Comparison of ENCODE assay signal across 11 cellular contexts in genomic region chr11:67665537-67666302, GRCh38. TPM values are rescaled to one million over a fixed set of nuclear protein-coding genes. Genes with fewer than 3 reads are reported as not detected.
DNase-seq lines count a peak whose midpoint lies in the region; ATAC-seq and TF ChIP-seq lines count a peak whose summit lies in the region.
"Had no signal": no experiment of that assay in that cellular context is flagged by ENCODE, and none has a peak within 500 bp of the region (broad histone marks: within the 10 kb centered on the region; RNA-seq: fewer than 3 reads in every experiment).

No MANE protein-coding gene starts in this region.

- no peak overlapping the region for H3K27ac ChIP-seq in foreskin keratinocyte

- DNase-seq in GM10248 (ENCODE audit: extremely low spot score) (peak; percentile 41), M059J (ENCODE audit: low read depth) (peak; percentile 40), foreskin keratinocyte (no peak), retinal pigment epithelial cell (ENCODE audit: low read depth) (no peak), DMS79 (lab: John Stamatoyannopoulos, UW) (no peak)
- DNase-seq in effector CD8-positive, alpha-beta T cell (lab: John Stamatoyannopoulos, UW), result no peak
- DNase-seq: amniotic stem cell; effector memory CD8-positive, alpha-beta T cell; nucleus accumbens had no signal

- H3K27me3 ChIP-seq in foreskin keratinocyte, result no peaks in the 10 kb centered on the region

- no peaks in the 10 kb centered on the region for H3K4me1 ChIP-seq in foreskin keratinocyte

- TF ChIP-seq CTCF in GM10248 (IDR thresholded peaks at IDR 0.05; ENCODE audit: control extremely low read depth, extremely low read depth, low read depth, missing control alignments) (no peak), foreskin keratinocyte (conservative IDR thresholded peaks at IDR 0.05) (peak; percentile 36), retinal pigment epithelial cell (conservative IDR thresholded peaks at IDR 0.05; ENCODE audit: low read depth, low read length) (peak; percentile 23)

- CTCF ChIA-PET in GM10248 (lab: Yijun Ruan, JAX), result interaction anchor here (1.1 to 3.4 kb wide), 4 partner anchors 18 to 94 kb away, joined by 3 to 21 read pairs (median 4); partner anchors contain the start of gene NUDT8

- no peak overlapping the region for H3K4me3 ChIP-seq in retinal pigment epithelial cell (ENCODE audit: low read length)

- ATAC-seq in foreskin keratinocyte (no peak), HG03442 (IDR thresholded peaks at IDR 0.05; ENCODE audit: unreplicated experiment) (no peak)
- ATAC-seq: effector memory CD8-positive, alpha-beta T cell had no signal

- POLR2A ChIA-PET in GM10248 (lab: Yijun Ruan, JAX), result no interaction called here

RNA-seq across cellular contexts. Expression of gene ALDH3B2, which starts 8.7 kb away (rescaled TPM):
- total RNA-seq in M059J (2014; rRNA removed; shearing (Covaris generic)), result not detected in 2 replicates
- total RNA-seq in foreskin keratinocyte, result 0.14 and 0.17 TPM in 2 replicates
- 0.13 and 0.18 TPM in 2 replicates for polyA plus RNA-seq in foreskin keratinocyte

RNA-seq across cellular contexts. Expression of gene ACY3, which starts 15.2 kb away (rescaled TPM):
- 0.91 TPM in 2 replicates for total RNA-seq in M059J (2014; rRNA removed; shearing (Covaris generic))
- not detected in 2 replicates for total RNA-seq in foreskin keratinocyte
- polyA plus RNA-seq in foreskin keratinocyte, result not detected in 2 replicates
- total RNA-seq: urinary bladder had no signal
- polyA plus RNA-seq: urinary bladder had no signal

RNA-seq across cellular contexts. Expression of gene TBX10, which starts 26.2 kb away (rescaled TPM):
- total RNA-seq in M059J (2014; rRNA removed; shearing (Covaris generic)), result not detected in 2 replicates
- not detected in 2 replicates for total RNA-seq in foreskin keratinocyte
- polyA plus RNA-seq in foreskin keratinocyte, result not detected in 2 replicates
- total RNA-seq: urinary bladder had no signal
- polyA plus RNA-seq: urinary bladder had no signal

RNA-seq across cellular contexts. Expression of gene NUDT8, which starts 36.0 kb away (rescaled TPM):
- total RNA-seq in M059J (2014; rRNA removed; shearing (Covaris generic)), result 2.6 and 5.7 TPM in 2 replicates
- total RNA-seq in foreskin keratinocyte, result 6.3 and 7.2 TPM in 2 replicates
- 11.0 and 11.6 TPM in 2 replicates for polyA plus RNA-seq in foreskin keratinocyte

RNA-seq across cellular contexts. Expression of gene NDUFV1, which starts 59.0 kb away (rescaled TPM):
- 118 and 153 TPM in 2 replicates for total RNA-seq in M059J (2014; rRNA removed; shearing (Covaris generic))
- 164 and 179 TPM in 2 replicates for total RNA-seq in foreskin keratinocyte
- 160 and 169 TPM in 2 replicates for polyA plus RNA-seq in foreskin keratinocyte

Comparison
In these comparisons a context has a peak if more than half of its experiments do, and no peak if none do; other contexts are left out.
1. DNase-seq: peak in GM10248 (single experiment) and M059J (single experiment); none in foreskin keratinocyte (0 of 2), retinal pigment epithelial cell (single experiment), DMS79 (single experiment) and effector CD8-positive, alpha-beta T cell (single experiment).